Comparison of ENCODE assay signal across 1 cellular context in the genomic region with DNA sequence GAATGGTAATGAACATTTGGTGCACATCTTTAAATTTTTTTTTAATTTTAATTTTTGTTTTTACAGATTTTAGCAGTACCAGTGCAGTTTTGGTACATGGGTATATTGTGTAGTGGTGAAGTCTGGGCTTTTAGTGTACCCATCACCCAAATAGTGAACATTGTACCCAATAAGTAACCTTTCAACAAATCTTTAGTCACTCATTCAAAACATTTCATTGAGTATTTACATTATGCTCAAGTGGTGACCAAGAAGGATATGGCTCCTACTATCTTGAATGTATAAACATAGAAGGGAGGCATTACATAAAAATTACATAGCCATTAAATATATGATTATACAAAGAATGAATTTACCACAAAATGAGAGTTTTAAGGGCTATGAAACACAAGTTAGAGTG.
TF ChIP-seq lines count a peak whose summit lies in the region.

No MANE protein-coding gene starts in this region.

TF ChIP-seq in HepG2, 621 proteins besides CTCF, POLR2A, EP300 and RAD21 (continued from another document and continues in another):
- TF ChIP-seq, protein P1, sequence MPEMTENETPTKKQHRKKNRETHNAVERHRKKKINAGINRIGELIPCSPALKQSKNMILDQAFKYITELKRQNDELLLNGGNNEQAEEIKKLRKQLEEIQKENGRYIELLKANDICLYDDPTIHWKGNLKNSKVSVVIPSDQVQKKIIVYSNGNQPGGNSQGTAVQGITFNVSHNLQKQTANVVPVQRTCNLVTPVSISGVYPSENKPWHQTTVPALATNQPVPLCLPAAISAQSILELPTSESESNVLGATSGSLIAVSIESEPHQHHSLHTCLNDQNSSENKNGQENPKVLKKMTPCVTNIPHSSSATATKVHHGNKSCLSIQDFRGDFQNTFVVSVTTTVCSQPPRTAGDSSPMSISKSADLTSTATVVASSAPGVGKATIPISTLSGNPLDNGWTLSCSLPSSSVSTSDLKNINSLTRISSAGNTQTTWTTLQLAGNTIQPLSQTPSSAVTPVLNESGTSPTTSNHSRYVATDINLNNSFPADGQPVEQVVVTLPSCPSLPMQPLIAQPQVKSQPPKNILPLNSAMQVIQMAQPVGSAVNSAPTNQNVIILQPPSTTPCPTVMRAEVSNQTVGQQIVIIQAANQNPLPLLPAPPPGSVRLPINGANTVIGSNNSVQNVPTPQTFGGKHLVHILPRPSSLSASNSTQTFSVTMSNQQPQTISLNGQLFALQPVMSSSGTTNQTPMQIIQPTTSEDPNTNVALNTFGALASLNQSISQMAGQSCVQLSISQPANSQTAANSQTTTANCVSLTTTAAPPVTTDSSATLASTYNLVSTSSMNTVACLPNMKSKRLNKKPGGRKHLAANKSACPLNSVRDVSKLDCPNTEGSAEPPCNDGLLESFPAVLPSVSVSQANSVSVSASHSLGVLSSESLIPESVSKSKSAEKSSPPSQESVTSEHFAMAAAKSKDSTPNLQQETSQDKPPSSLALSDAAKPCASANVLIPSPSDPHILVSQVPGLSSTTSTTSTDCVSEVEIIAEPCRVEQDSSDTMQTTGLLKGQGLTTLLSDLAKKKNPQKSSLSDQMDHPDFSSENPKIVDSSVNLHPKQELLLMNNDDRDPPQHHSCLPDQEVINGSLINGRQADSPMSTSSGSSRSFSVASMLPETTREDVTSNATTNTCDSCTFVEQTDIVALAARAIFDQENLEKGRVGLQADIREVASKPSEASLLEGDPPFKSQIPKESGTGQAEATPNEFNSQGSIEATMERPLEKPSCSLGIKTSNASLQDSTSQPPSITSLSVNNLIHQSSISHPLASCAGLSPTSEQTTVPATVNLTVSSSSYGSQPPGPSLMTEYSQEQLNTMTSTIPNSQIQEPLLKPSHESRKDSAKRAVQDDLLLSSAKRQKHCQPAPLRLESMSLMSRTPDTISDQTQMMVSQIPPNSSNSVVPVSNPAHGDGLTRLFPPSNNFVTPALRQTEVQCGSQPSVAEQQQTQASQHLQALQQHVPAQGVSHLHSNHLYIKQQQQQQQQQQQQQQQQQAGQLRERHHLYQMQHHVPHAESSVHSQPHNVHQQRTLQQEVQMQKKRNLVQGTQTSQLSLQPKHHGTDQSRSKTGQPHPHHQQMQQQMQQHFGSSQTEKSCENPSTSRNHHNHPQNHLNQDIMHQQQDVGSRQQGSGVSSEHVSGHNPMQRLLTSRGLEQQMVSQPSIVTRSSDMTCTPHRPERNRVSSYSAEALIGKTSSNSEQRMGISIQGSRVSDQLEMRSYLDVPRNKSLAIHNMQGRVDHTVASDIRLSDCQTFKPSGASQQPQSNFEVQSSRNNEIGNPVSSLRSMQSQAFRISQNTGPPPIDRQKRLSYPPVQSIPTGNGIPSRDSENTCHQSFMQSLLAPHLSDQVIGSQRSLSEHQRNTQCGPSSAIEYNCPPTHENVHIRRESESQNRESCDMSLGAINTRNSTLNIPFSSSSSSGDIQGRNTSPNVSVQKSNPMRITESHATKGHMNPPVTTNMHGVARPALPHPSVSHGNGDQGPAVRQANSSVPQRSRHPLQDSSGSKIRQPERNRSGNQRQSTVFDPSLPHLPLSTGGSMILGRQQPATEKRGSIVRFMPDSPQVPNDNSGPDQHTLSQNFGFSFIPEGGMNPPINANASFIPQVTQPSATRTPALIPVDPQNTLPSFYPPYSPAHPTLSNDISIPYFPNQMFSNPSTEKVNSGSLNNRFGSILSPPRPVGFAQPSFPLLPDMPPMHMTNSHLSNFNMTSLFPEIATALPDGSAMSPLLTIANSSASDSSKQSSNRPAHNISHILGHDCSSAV (CRISPR knock-in tag; IDR thresholded peaks at IDR 0.05; ENCODE audit: borderline replicate concordance): no peak
- TF ChIP-seq CHD4 (IDR thresholded peaks at IDR 0.05; ENCODE audit: borderline replicate concordance, low read length) (0 out of 2 replicates have a peak, but pooled peaks have one; percentile 49), CENPT (CRISPR knock-in tag; IDR thresholded peaks at IDR 0.05; ENCODE audit: low read depth) (no peak), MAZ (IDR thresholded peaks at IDR 0.05; ENCODE audit: borderline replicate concordance, low read depth, low read length) (no peak), MAZ (CRISPR knock-in tag; IDR thresholded peaks at IDR 0.05; ENCODE audit: low read depth) (no peak), SOX13 (IDR thresholded peaks at IDR 0.05) (no peak), SOX13 (CRISPR knock-in tag; conservative IDR thresholded peaks at IDR 0.05 in 1 of 2, IDR thresholded peaks at IDR 0.05 in 1 of 2) (peak in 1 of 2 experiments; percentile 41; a peak in 1 of 4 replicates), ZKSCAN5 (CRISPR knock-in tag; IDR thresholded peaks at IDR 0.05) (no peak), SYNCRIP (IDR thresholded peaks at IDR 0.05; ENCODE audit: insufficient read depth, low read depth, low read length) (no peak), HOXA9 (CRISPR knock-in tag; IDR thresholded peaks at IDR 0.05; ENCODE audit: borderline replicate concordance) (no peak), ZNF782 (CRISPR knock-in tag; IDR thresholded peaks at IDR 0.05; ENCODE audit: borderline replicate concordance) (no peak), SP4 (CRISPR knock-in tag; IDR thresholded peaks at IDR 0.05) (no peak), ADNP (CRISPR knock-in tag; IDR thresholded peaks at IDR 0.05) (no peak), ZNF7 (CRISPR knock-in tag; IDR thresholded peaks at IDR 0.05) (no peak), ZNF883 (CRISPR knock-in tag; IDR thresholded peaks at IDR 0.05; ENCODE audit: not compliant biosample characterization) (no peak), ZNF124 (CRISPR knock-in tag; IDR thresholded peaks at IDR 0.05) (no peak), ATF7-NPFF (CRISPR knock-in tag; IDR thresholded peaks at IDR 0.05; ENCODE audit: low read depth) (no peak), MYC (CRISPR knock-in tag; IDR thresholded peaks at IDR 0.05; ENCODE audit: borderline replicate concordance) (no peak), GATAD2A (CRISPR knock-in tag; IDR thresholded peaks at IDR 0.05) (no peak), HNF4G (IDR thresholded peaks at IDR 0.05; ENCODE audit: borderline replicate concordance, low read depth, low read length) (0 out of 2 replicates have a peak, but pooled peaks have one; percentile 40), HNF4G (CRISPR knock-in tag; IDR thresholded peaks at IDR 0.05; ENCODE audit: borderline replicate concordance, low read depth) (no peak), ZNF143 (CRISPR knock-in tag; IDR thresholded peaks at IDR 0.05) (no peak), FOSL1 (CRISPR knock-in tag; IDR thresholded peaks at IDR 0.05; ENCODE audit: borderline replicate concordance) (no peak), ZMAT3 (CRISPR knock-in tag; conservative IDR thresholded peaks at IDR 0.05) (no peak)
- TF ChIP-seq, protein P2, sequence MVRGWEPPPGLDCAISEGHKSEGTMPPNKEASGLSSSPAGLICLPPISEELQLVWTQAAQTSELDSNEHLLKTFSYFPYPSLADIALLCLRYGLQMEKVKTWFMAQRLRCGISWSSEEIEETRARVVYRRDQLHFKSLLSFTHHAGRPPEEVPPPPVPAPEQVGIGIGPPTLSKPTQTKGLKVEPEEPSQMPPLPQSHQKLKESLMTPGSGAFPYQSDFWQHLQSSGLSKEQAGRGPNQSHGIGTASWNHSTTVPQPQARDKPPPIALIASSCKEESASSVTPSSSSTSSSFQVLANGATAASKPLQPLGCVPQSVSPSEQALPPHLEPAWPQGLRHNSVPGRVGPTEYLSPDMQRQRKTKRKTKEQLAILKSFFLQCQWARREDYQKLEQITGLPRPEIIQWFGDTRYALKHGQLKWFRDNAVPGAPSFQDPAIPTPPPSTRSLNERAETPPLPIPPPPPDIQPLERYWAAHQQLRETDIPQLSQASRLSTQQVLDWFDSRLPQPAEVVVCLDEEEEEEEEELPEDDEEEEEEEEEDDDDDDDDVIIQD (CRISPR knock-in tag; IDR thresholded peaks at IDR 0.05; ENCODE audit: low read depth): peak; percentile 90; the same call in 1 of the 2 replicates
- TF ChIP-seq, protein P3, sequence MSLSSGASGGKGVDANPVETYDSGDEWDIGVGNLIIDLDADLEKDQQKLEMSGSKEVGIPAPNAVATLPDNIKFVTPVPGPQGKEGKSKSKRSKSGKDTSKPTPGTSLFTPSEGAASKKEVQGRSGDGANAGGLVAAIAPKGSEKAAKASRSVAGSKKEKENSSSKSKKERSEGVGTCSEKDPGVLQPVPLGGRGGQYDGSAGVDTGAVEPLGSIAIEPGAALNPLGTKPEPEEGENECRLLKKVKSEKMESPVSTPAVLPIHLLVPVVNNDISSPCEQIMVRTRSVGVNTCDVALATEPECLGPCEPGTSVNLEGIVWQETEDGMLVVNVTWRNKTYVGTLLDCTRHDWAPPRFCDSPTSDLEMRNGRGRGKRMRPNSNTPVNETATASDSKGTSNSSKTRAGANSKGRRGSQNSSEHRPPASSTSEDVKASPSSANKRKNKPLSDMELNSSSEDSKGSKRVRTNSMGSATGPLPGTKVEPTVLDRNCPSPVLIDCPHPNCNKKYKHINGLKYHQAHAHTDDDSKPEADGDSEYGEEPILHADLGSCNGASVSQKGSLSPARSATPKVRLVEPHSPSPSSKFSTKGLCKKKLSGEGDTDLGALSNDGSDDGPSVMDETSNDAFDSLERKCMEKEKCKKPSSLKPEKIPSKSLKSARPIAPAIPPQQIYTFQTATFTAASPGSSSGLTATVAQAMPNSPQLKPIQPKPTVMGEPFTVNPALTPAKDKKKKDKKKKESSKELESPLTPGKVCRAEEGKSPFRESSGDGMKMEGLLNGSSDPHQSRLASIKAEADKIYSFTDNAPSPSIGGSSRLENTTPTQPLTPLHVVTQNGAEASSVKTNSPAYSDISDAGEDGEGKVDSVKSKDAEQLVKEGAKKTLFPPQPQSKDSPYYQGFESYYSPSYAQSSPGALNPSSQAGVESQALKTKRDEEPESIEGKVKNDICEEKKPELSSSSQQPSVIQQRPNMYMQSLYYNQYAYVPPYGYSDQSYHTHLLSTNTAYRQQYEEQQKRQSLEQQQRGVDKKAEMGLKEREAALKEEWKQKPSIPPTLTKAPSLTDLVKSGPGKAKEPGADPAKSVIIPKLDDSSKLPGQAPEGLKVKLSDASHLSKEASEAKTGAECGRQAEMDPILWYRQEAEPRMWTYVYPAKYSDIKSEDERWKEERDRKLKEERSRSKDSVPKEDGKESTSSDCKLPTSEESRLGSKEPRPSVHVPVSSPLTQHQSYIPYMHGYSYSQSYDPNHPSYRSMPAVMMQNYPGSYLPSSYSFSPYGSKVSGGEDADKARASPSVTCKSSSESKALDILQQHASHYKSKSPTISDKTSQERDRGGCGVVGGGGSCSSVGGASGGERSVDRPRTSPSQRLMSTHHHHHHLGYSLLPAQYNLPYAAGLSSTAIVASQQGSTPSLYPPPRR (CRISPR knock-in tag; IDR thresholded peaks at IDR 0.05; ENCODE audit: borderline replicate concordance): no peak
- TF ChIP-seq, protein P4, sequence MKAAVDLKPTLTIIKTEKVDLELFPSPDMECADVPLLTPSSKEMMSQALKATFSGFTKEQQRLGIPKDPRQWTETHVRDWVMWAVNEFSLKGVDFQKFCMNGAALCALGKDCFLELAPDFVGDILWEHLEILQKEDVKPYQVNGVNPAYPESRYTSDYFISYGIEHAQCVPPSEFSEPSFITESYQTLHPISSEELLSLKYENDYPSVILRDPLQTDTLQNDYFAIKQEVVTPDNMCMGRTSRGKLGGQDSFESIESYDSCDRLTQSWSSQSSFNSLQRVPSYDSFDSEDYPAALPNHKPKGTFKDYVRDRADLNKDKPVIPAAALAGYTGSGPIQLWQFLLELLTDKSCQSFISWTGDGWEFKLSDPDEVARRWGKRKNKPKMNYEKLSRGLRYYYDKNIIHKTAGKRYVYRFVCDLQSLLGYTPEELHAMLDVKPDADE (CRISPR knock-in tag; IDR thresholded peaks at IDR 0.05): no peak
- TF ChIP-seq, protein P5, sequence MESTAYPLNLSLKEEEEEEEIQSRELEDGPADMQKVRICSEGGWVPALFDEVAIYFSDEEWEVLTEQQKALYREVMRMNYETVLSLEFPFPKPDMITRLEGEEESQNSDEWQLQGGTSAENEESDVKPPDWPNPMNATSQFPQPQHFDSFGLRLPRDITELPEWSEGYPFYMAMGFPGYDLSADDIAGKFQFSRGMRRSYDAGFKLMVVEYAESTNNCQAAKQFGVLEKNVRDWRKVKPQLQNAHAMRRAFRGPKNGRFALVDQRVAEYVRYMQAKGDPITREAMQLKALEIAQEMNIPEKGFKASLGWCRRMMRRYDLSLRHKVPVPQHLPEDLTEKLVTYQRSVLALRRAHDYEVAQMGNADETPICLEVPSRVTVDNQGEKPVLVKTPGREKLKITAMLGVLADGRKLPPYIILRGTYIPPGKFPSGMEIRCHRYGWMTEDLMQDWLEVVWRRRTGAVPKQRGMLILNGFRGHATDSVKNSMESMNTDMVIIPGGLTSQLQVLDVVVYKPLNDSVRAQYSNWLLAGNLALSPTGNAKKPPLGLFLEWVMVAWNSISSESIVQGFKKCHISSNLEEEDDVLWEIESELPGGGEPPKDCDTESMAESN (CRISPR knock-in tag; conservative IDR thresholded peaks at IDR 0.05): no peak
- TF ChIP-seq, protein P6, sequence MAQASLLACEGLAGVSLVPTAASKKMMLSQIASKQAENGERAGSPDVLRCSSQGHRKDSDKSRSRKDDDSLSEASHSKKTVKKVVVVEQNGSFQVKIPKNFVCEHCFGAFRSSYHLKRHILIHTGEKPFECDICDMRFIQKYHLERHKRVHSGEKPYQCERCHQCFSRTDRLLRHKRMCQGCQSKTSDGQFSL (CRISPR knock-in tag; IDR thresholded peaks at IDR 0.05): no peak
- TF ChIP-seq, protein P7, sequence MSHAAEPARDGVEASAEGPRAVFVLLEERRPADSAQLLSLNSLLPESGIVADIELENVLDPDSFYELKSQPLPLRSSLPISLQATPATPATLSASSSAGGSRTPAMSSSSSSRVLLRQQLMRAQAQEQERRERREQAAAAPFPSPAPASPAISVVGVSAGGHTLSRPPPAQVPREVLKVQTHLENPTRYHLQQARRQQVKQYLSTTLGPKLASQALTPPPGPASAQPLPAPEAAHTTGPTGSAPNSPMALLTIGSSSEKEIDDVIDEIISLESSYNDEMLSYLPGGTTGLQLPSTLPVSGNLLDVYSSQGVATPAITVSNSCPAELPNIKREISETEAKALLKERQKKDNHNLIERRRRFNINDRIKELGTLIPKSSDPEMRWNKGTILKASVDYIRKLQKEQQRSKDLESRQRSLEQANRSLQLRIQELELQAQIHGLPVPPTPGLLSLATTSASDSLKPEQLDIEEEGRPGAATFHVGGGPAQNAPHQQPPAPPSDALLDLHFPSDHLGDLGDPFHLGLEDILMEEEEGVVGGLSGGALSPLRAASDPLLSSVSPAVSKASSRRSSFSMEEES (CRISPR knock-in tag; IDR thresholded peaks at IDR 0.05): no peak
- TF ChIP-seq, protein P8, sequence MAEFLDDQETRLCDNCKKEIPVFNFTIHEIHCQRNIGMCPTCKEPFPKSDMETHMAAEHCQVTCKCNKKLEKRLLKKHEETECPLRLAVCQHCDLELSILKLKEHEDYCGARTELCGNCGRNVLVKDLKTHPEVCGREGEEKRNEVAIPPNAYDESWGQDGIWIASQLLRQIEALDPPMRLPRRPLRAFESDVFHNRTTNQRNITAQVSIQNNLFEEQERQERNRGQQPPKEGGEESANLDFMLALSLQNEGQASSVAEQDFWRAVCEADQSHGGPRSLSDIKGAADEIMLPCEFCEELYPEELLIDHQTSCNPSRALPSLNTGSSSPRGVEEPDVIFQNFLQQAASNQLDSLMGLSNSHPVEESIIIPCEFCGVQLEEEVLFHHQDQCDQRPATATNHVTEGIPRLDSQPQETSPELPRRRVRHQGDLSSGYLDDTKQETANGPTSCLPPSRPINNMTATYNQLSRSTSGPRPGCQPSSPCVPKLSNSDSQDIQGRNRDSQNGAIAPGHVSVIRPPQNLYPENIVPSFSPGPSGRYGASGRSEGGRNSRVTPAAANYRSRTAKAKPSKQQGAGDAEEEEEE (CRISPR knock-in tag; IDR thresholded peaks at IDR 0.05; ENCODE audit: borderline replicate concordance): no peak
